8 cellular contexts compared by ENCODE assay signal in the genomic region with DNA sequence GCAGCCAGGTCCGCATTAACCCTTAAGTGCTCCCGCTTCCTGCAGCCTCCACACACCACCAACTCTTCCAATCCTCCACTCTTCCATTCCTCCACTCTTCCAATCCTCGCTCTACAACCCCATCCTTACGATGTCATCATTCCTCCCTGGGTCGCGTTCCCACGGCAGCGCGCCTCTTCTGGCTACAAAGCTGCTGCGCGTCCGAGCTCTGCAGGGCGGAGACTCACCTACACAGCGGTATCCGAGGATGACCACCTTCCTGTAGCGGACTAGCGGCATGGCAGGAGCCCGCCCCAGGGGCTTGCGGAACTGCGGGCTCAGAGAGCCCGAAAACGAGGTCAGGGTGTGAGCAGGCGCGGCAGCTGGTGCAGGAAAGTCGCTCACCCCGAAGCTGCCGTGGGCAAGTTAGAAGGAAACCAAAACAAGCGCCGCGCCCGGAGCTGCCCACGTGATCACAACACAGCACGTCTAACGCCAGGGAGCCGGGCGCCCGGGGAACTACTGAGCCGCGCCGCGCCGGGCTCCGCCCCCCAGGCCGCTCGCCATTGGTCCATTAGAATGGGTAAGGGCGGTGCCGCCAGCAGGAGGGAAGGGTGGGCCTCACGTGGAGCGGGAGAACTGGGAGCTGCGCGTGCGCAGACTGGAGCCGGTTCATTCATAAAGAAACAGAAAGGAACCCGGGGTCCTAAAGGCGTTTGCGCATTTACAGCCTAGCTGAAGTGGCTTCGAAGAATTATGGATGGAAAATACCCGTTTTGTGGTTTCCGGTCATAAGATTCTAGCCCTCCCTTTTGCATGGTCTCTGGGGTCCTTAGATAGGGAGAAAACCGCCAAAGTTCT.
DNase-seq lines count a peak whose midpoint lies in the region; ATAC-seq, FAIRE-seq and TF ChIP-seq lines count a peak whose summit lies in the region.

A gene with protein sequence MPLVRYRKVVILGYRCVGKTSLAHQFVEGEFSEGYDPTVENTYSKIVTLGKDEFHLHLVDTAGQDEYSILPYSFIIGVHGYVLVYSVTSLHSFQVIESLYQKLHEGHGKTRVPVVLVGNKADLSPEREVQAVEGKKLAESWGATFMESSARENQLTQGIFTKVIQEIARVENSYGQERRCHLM (minus strand): TSS at position 473 of the 840 bp plus-strand sequence. CDS start 194 bp downstream, at position 279.

- DNase-seq in D721Med (ENCODE audit: insufficient read length, low spot score) (peak; percentile 94), NOMO-1 treated with dmso at 0.1 percent for 144 hours (lab: John Stamatoyannopoulos, UW; ENCODE audit: unreplicated experiment) (peak; percentile 96), midbrain (lab: John Stamatoyannopoulos, UW) (peak; percentile 97)
- peak; percentile 95 to 100 (median 98) for DNase-seq in activated CD8-positive, alpha-beta memory T cell treated with anti-CD3 and anti-CD28 coated beads for 48 hours (ENCODE audit: low read depth in 2 of 3, low spot score in 2 of 3)
- DNase-seq in stimulated activated CD8-positive, alpha-beta memory T cell treated with anti-CD3 and anti-CD28 coated beads, Interleukin-2, amount 100 ng/mL, for 1 hour (ENCODE audit: low read depth in 2 of 2), result peak; percentile 95 to 97

- peak within 1 kb of the TSS; percentile 66 for H3K27ac ChIP-seq in HUES48 (ENCODE audit: low read depth, low read length)

- peaks cover 5% of the 10 kb centered on the region for H3K4me1 ChIP-seq in HUES48 (ENCODE audit: control insufficient read depth, insufficient read depth, low read length)
- no peaks in the 10 kb centered on the region for H3K4me1 ChIP-seq in endocrine pancreas (ENCODE audit: control insufficient read depth, insufficient read depth, low read length)

- FAIRE-seq in D721Med (lab: Jason Lieb, UNC), result no peak

- H3K9ac ChIP-seq in HUES48 (ENCODE audit: low read depth, low read length), result peak within 1 kb of the TSS; percentile 21; the same call in 1 of the 2 replicates
- H3K9ac ChIP-seq in endocrine pancreas (ENCODE audit: control insufficient read depth, insufficient read depth, low read length), result peak within 1 kb of the TSS; percentile 56

- no peak for TF ChIP-seq CTCF in D721Med (IDR thresholded peaks at IDR 0.05; ENCODE audit: insufficient read depth, missing control alignments)

- H3K27me3 ChIP-seq in HUES48 (ENCODE audit: control insufficient read depth, insufficient read depth, low read length) (peaks cover 14% of the 10 kb centered on the region), endocrine pancreas (ENCODE audit: control insufficient read depth, insufficient read depth, low read length) (no peaks in the 10 kb centered on the region)

- ATAC-seq in GM21423 (IDR thresholded peaks at IDR 0.05; ENCODE audit: unreplicated experiment), result peak; percentile 97

- no peaks in the 10 kb centered on the region for H3K36me3 ChIP-seq in HUES48 (ENCODE audit: control insufficient read depth, insufficient read depth, low read length)
- no peaks in the 10 kb centered on the region for H3K36me3 ChIP-seq in endocrine pancreas (ENCODE audit: control insufficient read depth, insufficient read depth, low read length)

- H3K9me3 ChIP-seq in HUES48 (ENCODE audit: control insufficient read depth, insufficient read depth, low read length) (no peaks in the 10 kb centered on the region), endocrine pancreas (ENCODE audit: control insufficient read depth, low read length) (no peaks in the 10 kb centered on the region)

- H3K4me3 ChIP-seq in HUES48 (ENCODE audit: low read depth, low read length) (peak within 1 kb of the TSS; percentile 87), endocrine pancreas (ENCODE audit: control insufficient read depth, insufficient read depth, low read length) (peak within 1 kb of the TSS; percentile 91)

Comparison
In these comparisons a context has a peak if more than half of its experiments do, and no peak if none do; other contexts are left out.
1. Peak in every context shown above with its lines: DNase-seq, ATAC-seq, H3K4me3 ChIP-seq and H3K27ac ChIP-seq.